In genomic region chr12:32486158-32486557, GRCh38 we compare ENCODE assay signal across 1 cellular context.
TF ChIP-seq lines count a peak whose summit lies in the region.

No MANE protein-coding gene starts in this region.

TF ChIP-seq in WTC11, 78 proteins besides CTCF, POLR2A, EP300 and RAD21 (continued from another document):
- TF ChIP-seq ATF2 (CRISPR knock-in tag; IDR thresholded peaks at IDR 0.05; ENCODE audit: borderline replicate concordance, low read depth), result no peak
- no peak for TF ChIP-seq ZNF423 (CRISPR knock-in tag; IDR thresholded peaks at IDR 0.05)
- TF ChIP-seq SMAD4 (CRISPR knock-in tag; IDR thresholded peaks at IDR 0.05), result no peak
- TF ChIP-seq SOX15 (CRISPR knock-in tag; IDR thresholded peaks at IDR 0.05), result no peak
- TF ChIP-seq ZBTB21 (CRISPR knock-in tag; IDR thresholded peaks at IDR 0.05; ENCODE audit: borderline replicate concordance), result no peak
- no peak for TF ChIP-seq CBFB (CRISPR knock-in tag; IDR thresholded peaks at IDR 0.05; ENCODE audit: low read depth)
- TF ChIP-seq SMAD3 (CRISPR knock-in tag; IDR thresholded peaks at IDR 0.05; ENCODE audit: borderline replicate concordance), result no peak
TF ChIP-seq in WTC11: peak in this region for 0.
